18 cellular contexts compared by ENCODE assay signal in the genomic region with DNA sequence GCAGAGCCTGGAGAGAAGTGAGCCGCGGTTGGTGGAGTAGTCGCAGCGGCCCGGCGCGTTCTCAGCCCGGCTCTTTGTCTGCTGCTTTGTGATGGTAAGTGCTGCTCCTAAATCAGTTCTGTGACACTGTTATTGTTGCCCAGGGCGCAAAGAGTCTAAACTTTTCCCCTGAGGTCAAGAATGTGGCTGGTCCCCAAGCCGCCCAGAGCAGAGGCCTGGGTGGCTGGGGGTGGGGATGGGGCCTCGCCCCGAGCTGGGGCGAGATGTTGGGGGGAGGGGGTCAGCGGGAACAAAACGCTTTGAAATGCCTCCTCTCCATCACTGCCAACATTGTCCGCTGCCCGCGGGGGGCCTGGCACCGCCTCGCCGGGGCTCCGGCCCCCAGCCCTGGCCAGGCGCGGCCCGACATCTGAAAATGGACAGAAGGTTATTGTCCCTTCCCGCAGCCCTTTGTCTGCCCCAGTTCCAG.
A peak's percentile ranks its signal among the peaks of the same experiment; 100 is the strongest.
DNase-seq lines count a peak whose midpoint lies in the region; ATAC-seq lines count a peak whose summit lies in the region.
"Had no signal": no experiment of that assay in that cellular context is flagged by ENCODE, and none has a peak within 500 bp of the region (broad histone marks: within the 10 kb centered on the region; RNA-seq: fewer than 3 reads in every experiment).

No MANE protein-coding gene starts in this region.

- H3K27me3 ChIP-seq in NT2/D1 (ENCODE audit: insufficient read depth, insufficient read length), result peaks cover 64% of the 10 kb centered on the region

- no peaks in the 10 kb centered on the region for H3K36me3 ChIP-seq in NT2/D1 (ENCODE audit: insufficient read depth, insufficient read length, low read length)
- H3K36me3 ChIP-seq: gastrocnemius medialis had no signal

- peak; percentile 81 for DNase-seq in NT2/D1 (ENCODE audit: low read depth, low spot score)
- peak; percentile 96 for DNase-seq in globus pallidus (ENCODE audit: low spot score)
- DNase-seq in midbrain (lab: John Stamatoyannopoulos, UW), result peak; percentile 85
- peak; percentile 37 to 92 (median 83) for DNase-seq in substantia nigra (lab: John Stamatoyannopoulos, UW)
- DNase-seq in activated gamma-delta T cell treated with Interleukin-2 at 50 U/mL for 16 hours, result no peak
- no peak for DNase-seq in NCI-H510A (lab: John Stamatoyannopoulos, UW)
- DNase-seq: activated CD4-positive, alpha-beta T cell treated with anti-CD3 and anti-CD28 coated beads, Interleukin-2, amount 10 ng/mL, durations not matched to agents 24 days and 14 days; DND-41; effector CD4-positive, alpha-beta T cell; gastrocnemius medialis; KBM-7; naive thymus-derived CD8-positive, alpha-beta T cell; NCI-H1930; NK-92 treated with Interleukin-12 subunit alpha and Interleukin-12 subunit beta, amount 100 ng/mL, for 24 hours; stimulated activated CD4-positive, alpha-beta T cell treated with anti-CD3 and anti-CD28 coated beads, Interleukin-12 subunit alpha, Interleukin-12 subunit beta, amount 100 ng/mL, for 4 hours had no signal

- peaks cover 39% of the 10 kb centered on the region for H3K4me1 ChIP-seq in NT2/D1 (ENCODE audit: insufficient read depth, insufficient read length)
- H3K4me1 ChIP-seq: gastrocnemius medialis had no signal

- no peak for ATAC-seq in GM18868 (IDR thresholded peaks at IDR 0.05; ENCODE audit: unreplicated experiment)
- ATAC-seq: esophagus mucosa; gastrocnemius medialis; naive thymus-derived CD8-positive, alpha-beta T cell had no signal

- peak overlapping the region; percentile 0 for H3K4me3 ChIP-seq in NT2/D1 (ENCODE audit: insufficient read length, low read depth)
- H3K4me3 ChIP-seq: gastrocnemius medialis, lung had no signal

- H3K9ac ChIP-seq in NT2/D1 (ENCODE audit: insufficient read length, low read depth), result peak overlapping the region; percentile 68

- H3K27ac ChIP-seq in substantia nigra (ENCODE audit: low read depth, low read length, poor library complexity, severe bottlenecking), result peak overlapping the region; percentile 97
- H3K27ac ChIP-seq: gastrocnemius medialis had no signal

- no peaks in the 10 kb centered on the region for H3K9me3 ChIP-seq in NT2/D1 (ENCODE audit: insufficient read depth, low read length)
- H3K9me3 ChIP-seq: gastrocnemius medialis had no signal

Comparison
In these comparisons a context has a peak if more than half of its experiments do, and no peak if none do; other contexts are left out.
1. DNase-seq: peak in NT2/D1 (single experiment), globus pallidus (single experiment), midbrain (single experiment) and substantia nigra (49 of 49); none in activated gamma-delta T cell treated with Interleukin-2 at 50 U/mL for 16 hours (single experiment) and NCI-H510A (single experiment).